10 cellular contexts compared by ENCODE assay signal in genomic region chr3:111073186-111073585, GRCh38. TPM values are rescaled to one million over a fixed set of nuclear protein-coding genes. Genes with fewer than 3 reads are reported as not detected.
DNase-seq lines count a peak whose midpoint lies in the region; ATAC-seq, FAIRE-seq and TF ChIP-seq lines count a peak whose summit lies in the region.
"Had no signal": no experiment of that assay in that cellular context is flagged by ENCODE, and none has a peak within 500 bp of the region (broad histone marks: within the 10 kb centered on the region; RNA-seq: fewer than 3 reads in every experiment).

No MANE protein-coding gene starts in this region.

- H3K9me3 Mint-ChIP-seq in activated CD8-positive, alpha-beta memory T cell treated with anti-CD3 and anti-CD28 coated beads, Interleukin-2, amount 10 ng/mL, durations not matched to agents 7 days and 5 days (ENCODE audit: low read depth) = no peaks in the 10 kb centered on the region

- no peak for TF ChIP-seq POLR2A in HepG2 (IDR thresholded peaks at IDR 0.05; ENCODE audit: insufficient read depth in 1 of 2, low read depth in 2 of 2, low read length in 2 of 2)
- no peak for TF ChIP-seq POLR2A in thyroid gland (IDR thresholded peaks at IDR 0.05)

- in situ Hi-C loops in HepG2 (cut with HindIII; ENCODE audit: extremely low pct_ligation_motif_present, low pct_unique_long_range_greater_than_20kb) = loop anchor here (10.0 kb wide), 1 partner anchor 128 kb away; no protein-coding TSS in a partner anchor

- H3K4me3 Mint-ChIP-seq in activated CD8-positive, alpha-beta memory T cell treated with anti-CD3 and anti-CD28 coated beads, Interleukin-2, amount 10 ng/mL, durations not matched to agents 7 days and 5 days = peak overlapping the region; percentile 91

- peaks cover 16% of the 10 kb centered on the region for H3K27me3 Mint-ChIP-seq in activated CD8-positive, alpha-beta memory T cell treated with anti-CD3 and anti-CD28 coated beads, Interleukin-2, amount 10 ng/mL, durations not matched to agents 7 days and 5 days

- no peak for TF ChIP-seq CTCF in HepG2 (CRISPR knock-in tag; IDR thresholded peaks at IDR 0.05)
- TF ChIP-seq CTCF in thyroid gland (IDR thresholded peaks at IDR 0.05) = no peak

- no peak for DNase-seq in activated CD8-positive, alpha-beta memory T cell treated with anti-CD3 and anti-CD28 coated beads, Interleukin-2, amount 10 ng/mL, durations not matched to agents 7 days and 5 days
- no peak for DNase-seq in activated CD8-positive, alpha-beta memory T cell treated with anti-CD3 and anti-CD28 coated beads for 24 hours
- DNase-seq in adipocyte (ENCODE audit: low read depth) (peak; percentile 62), HepG2 (ENCODE audit: low spot score) (no peak), thyroid gland (no peak), DMS53 (lab: John Stamatoyannopoulos, UW) (no peak), T-helper 9 cell (no peak), iPS-NIHi7 (ENCODE audit: extremely low spot score) (no peak)
- DNase-seq: activated naive CD4-positive, alpha-beta T cell; DMS79 treated with DMSO at 0.1 percent for 48 hours had no signal

- peak overlapping the region; percentile 84 for H3K4me2 ChIP-seq in HepG2 (ENCODE audit: low read depth, low read length)

- H3K27ac Mint-ChIP-seq in activated CD8-positive, alpha-beta memory T cell treated with anti-CD3 and anti-CD28 coated beads, Interleukin-2, amount 10 ng/mL, durations not matched to agents 7 days and 5 days = peak overlapping the region; percentile 69

- ATAC-seq in activated CD8-positive, alpha-beta memory T cell treated with anti-CD3 and anti-CD28 coated beads, Interleukin-2, amount 10 ng/mL, durations not matched to agents 7 days and 5 days = no peak
- no peak for ATAC-seq in HepG2

- H3K36me3 ChIP-seq in adipocyte (ENCODE audit: control insufficient read depth, insufficient read depth, low read length, severe bottlenecking) (no peaks in the 10 kb centered on the region), HepG2 (replicated peaks in 1 of 2; ENCODE audit: control insufficient read depth in 1 of 2, insufficient read depth in 2 of 2, low read length in 2 of 2) (no peaks in the 10 kb centered on the region), thyroid gland (no peaks in the 10 kb centered on the region)

- WGBS in HepG2 (ENCODE audit: low lambda C conversion rate) = 16% methylated on average over 5 of the region's 5 CpGs
- WGBS in thyroid gland, 2 donors = 20 to 33% methylated on average over 5 of the region's 5 CpGs

- intact Hi-C loops in HepG2 (cut with micrococcal nuclease; ENCODE audit: unreplicated experiment) (loop anchor here (5.0 kb wide), 2 partner anchors 61 to 191 kb away; no protein-coding TSS in a partner anchor), thyroid gland (cut with DNase I) (loop anchor here (10.0 kb wide), 1 partner anchor 182 kb away; no protein-coding TSS in a partner anchor)

- H4K20me1 ChIP-seq in HepG2 (ENCODE audit: insufficient read depth, low read length) = peaks cover 6% of the 10 kb centered on the region; the same call in 1 of the 2 replicates

- H3K4me1 Mint-ChIP-seq in activated CD8-positive, alpha-beta memory T cell treated with anti-CD3 and anti-CD28 coated beads, Interleukin-2, amount 10 ng/mL, durations not matched to agents 7 days and 5 days = peaks cover 41% of the 10 kb centered on the region

- peak; percentile 21 for FAIRE-seq in HepG2 (lab: Jason Lieb, UNC)

- H3K9ac ChIP-seq in adipocyte (ENCODE audit: low read length) (peak overlapping the region; percentile 87), HepG2 (ENCODE audit: insufficient read depth, low read depth, low read length) (peak overlapping the region; percentile 88)

- H3K27me3 ChIP-seq in adipocyte (replicated peaks; ENCODE audit: control insufficient read depth, insufficient read depth, low read length) (no peaks in the 10 kb centered on the region), HepG2 (ENCODE audit: control insufficient read depth in 1 of 2, insufficient read depth in 2 of 2, low read length in 2 of 2) (no peaks in the 10 kb centered on the region; a peak in 1 of 5 replicates), thyroid gland (no peaks in the 10 kb centered on the region)

- H3K4me3 ChIP-seq in adipocyte (ENCODE audit: low read length) (peak overlapping the region; percentile 94), HepG2 (replicated peaks in 1 of 3; ENCODE audit: insufficient read depth in 1 of 3, low read depth in 2 of 3, low read length in 3 of 3) (peak overlapping the region; percentile 90 to 96 (median 96)), thyroid gland (replicated peaks in 1 of 3) (peak overlapping the region in 2 of 3 donors; percentile 88 to 96)

- TF ChIP-seq EP300 in HepG2 (IDR thresholded peaks at IDR 0.05; ENCODE audit: low read depth in 2 of 2, low read length in 2 of 2) (no peak), HepG2 (CRISPR knock-in tag; IDR thresholded peaks at IDR 0.05; ENCODE audit: borderline replicate concordance) (no peak)

- peaks cover 24% of the 10 kb centered on the region for H3K4me1 ChIP-seq in adipocyte (ENCODE audit: control insufficient read depth, insufficient read depth, low read length)
- H3K4me1 ChIP-seq in HepG2 (ENCODE audit: insufficient read depth, low read length) = peaks cover 63% of the 10 kb centered on the region
- peaks cover 19 to 33% of the 10 kb centered on the region in 2 donors for H3K4me1 ChIP-seq in thyroid gland

- peak overlapping the region; percentile 89 for H3K27ac ChIP-seq in HepG2 (ENCODE audit: extremely low read length, insufficient read depth, low read length)
- H3K27ac ChIP-seq in thyroid gland = peak overlapping the region in 1 of 3 donors; percentile 84

- H3K36me3 Mint-ChIP-seq in activated CD8-positive, alpha-beta memory T cell treated with anti-CD3 and anti-CD28 coated beads, Interleukin-2, amount 10 ng/mL, durations not matched to agents 7 days and 5 days = no peaks in the 10 kb centered on the region

- CTCF ChIA-PET in activated CD8-positive, alpha-beta memory T cell treated with anti-CD3 and anti-CD28 coated beads, Interleukin-2, amount 10 ng/mL, durations not matched to agents 7 days and 5 days (lab: Charles Lee) = interaction anchor here (1.0 kb wide), 1 partner anchor 266 kb away, joined by 3 read pairs; no protein-coding TSS in a partner anchor
- CTCF ChIA-PET in HepG2 (lab: Yijun Ruan, JAX; ENCODE audit: low intra/inter-chr PET ratio, low total read pairs) = no interaction called here

- BruUV-seq in HepG2 (replicated peaks; lab: Mats Ljungman, UMichigan) = TSS peak; percentile 53

- POLR2A ChIA-PET in HepG2 (lab: Yijun Ruan, JAX) = no interaction called here

- peaks cover 58% of the 10 kb centered on the region for H3K79me2 ChIP-seq in HepG2 (ENCODE audit: insufficient read depth, low read length)

- H3K9me3 ChIP-seq in adipocyte (ENCODE audit: control insufficient read depth, low read length) (no peaks in the 10 kb centered on the region), HepG2 (ENCODE audit: low read length) (no peaks in the 10 kb centered on the region), thyroid gland (no peaks in the 10 kb centered on the region)

- no peak overlapping the region for H2AFZ ChIP-seq in HepG2 (ENCODE audit: low read length)

- no peak for TF ChIP-seq RAD21 in HepG2 (CRISPR knock-in tag; IDR thresholded peaks at IDR 0.05)

TF ChIP-seq in HepG2, 621 proteins besides CTCF, POLR2A, EP300 and RAD21:
- TF ChIP-seq ELF1 (CRISPR knock-in tag; IDR thresholded peaks at IDR 0.05) = no peak

RNA-seq across cellular contexts. Expression of gene NECTIN3, which starts 1.6 kb away (rescaled TPM):
- total RNA-seq in activated CD8-positive, alpha-beta memory T cell treated with anti-CD3 and anti-CD28 coated beads, Interleukin-2, amount 10 ng/mL, durations not matched to agents 7 days and 5 days = 10 to 100 TPM; 13.3 to 16.9 TPM
- 28.7 and 45.1 TPM in 2 replicates for total RNA-seq in HepG2 (2016; rRNA removed; fragmentation: Illumina TruSeq; extraction: Trizol)
- total RNA-seq in HepG2 (2016; cell fraction: cytosol; rRNA removed; fragmentation: Illumina TruSeq; extraction: Trizol; ENCODE audit: low read depth) = 85.1 and 110 TPM in 2 replicates
- total RNA-seq in HepG2 (2016; cell fraction: insoluble cytoplasmic fraction; rRNA removed; fragmentation: Illumina TruSeq; extraction: Trizol) = 28.0 and 47.2 TPM in 2 replicates
- 66.1 and 83.0 TPM in 2 replicates for total RNA-seq in HepG2 (2016; cell fraction: membrane; rRNA removed; fragmentation: Illumina TruSeq; extraction: Trizol)
- total RNA-seq in HepG2 (2016; cell fraction: nucleus; rRNA removed; fragmentation: Illumina TruSeq; extraction: Trizol) = 52.9 and 66.5 TPM in 2 replicates
- polyA plus RNA-seq in HepG2 (2011; rRNA removed) = 9.1 and 10.4 TPM in 2 replicates
- polyA plus RNA-seq in HepG2 (2011; cell fraction: cytosol; rRNA removed) = 4.9 and 8.6 TPM in 2 replicates
- polyA plus RNA-seq in HepG2 (2011; cell fraction: nucleus; rRNA removed) = 4.9 and 7.2 TPM in 2 replicates
- 10.2 TPM in 2 replicates for polyA plus RNA-seq in HepG2 (2012)
- 1.2 and 1.3 TPM in 2 replicates for polyA plus RNA-seq in HepG2 (2016; cell fraction: cytosol; fragmentation: Illumina TruSeq; extraction: Trizol; ENCODE audit: low read depth)
- polyA plus RNA-seq in HepG2 (2016; cell fraction: insoluble cytoplasmic fraction; fragmentation: Illumina TruSeq; extraction: Trizol; ENCODE audit: low read depth) = 10.9 and 12.8 TPM in 2 replicates
- polyA plus RNA-seq in HepG2 (2016; cell fraction: membrane; fragmentation: Illumina TruSeq; extraction: Trizol; ENCODE audit: low read depth) = 2.6 and 3.2 TPM in 2 replicates
- polyA plus RNA-seq in HepG2 (2016; cell fraction: nucleus; fragmentation: Illumina TruSeq; extraction: Trizol; ENCODE audit: insufficient read depth, low read depth) = 16.9 and 18.8 TPM in 2 replicates
- polyA minus RNA-seq in HepG2 (2011; rRNA and poly(A)+ RNA removed; ENCODE audit: low replicate concordance) = 18.5 and 21.9 TPM in 2 replicates
- polyA minus RNA-seq in HepG2 (2011; cell fraction: cytosol; rRNA and poly(A)+ RNA removed) = 29.8 and 30.9 TPM in 2 replicates
- polyA minus RNA-seq in HepG2 (2011; cell fraction: nucleus; rRNA and poly(A)+ RNA removed) = 94.6 and 102 TPM in 2 replicates
- 10 to 100 TPM; 60.3 to 95.4 (median 87.7) TPM for total RNA-seq in thyroid gland
